1 cellular context compared by ENCODE assay signal in the genomic region with DNA sequence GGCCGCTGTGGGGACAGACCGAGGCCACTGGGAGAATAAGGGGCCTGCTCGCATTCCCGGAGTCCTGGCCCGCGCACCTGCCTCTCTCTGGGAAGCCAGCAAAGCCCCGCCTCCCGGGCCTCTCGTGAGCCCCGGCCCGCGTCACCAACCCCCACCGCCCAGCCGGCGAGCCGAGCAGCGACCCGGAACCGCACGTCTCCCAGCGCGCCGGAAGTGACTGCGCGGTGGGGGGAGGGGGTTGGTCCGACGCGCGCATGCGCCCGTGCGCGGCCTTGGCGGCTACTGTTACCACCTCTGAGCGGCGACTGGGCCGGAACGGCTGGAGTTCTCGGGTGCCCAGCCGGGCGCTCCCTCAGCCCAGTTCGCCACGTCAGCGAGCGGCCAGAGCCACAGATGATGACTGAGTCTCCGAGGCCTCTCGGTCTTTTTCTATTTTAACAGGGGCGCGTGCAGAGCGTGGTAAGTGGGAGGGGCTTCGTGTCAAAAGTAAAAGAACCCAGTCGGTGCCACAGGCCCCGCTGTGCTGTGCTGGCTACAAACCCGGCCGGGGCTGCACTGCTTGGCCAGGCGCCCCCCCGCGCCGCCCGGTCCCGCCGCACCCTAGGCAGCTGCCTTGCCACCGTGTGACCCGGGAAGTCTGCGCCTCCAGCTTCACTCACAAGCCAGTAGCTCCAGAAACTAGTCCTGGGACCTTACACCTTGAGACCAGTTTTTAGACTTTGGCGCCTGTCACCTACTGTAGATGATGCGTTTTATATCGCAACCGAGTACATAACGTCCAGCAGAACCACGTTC.
TF ChIP-seq lines count a peak whose summit lies in the region.

A gene with protein sequence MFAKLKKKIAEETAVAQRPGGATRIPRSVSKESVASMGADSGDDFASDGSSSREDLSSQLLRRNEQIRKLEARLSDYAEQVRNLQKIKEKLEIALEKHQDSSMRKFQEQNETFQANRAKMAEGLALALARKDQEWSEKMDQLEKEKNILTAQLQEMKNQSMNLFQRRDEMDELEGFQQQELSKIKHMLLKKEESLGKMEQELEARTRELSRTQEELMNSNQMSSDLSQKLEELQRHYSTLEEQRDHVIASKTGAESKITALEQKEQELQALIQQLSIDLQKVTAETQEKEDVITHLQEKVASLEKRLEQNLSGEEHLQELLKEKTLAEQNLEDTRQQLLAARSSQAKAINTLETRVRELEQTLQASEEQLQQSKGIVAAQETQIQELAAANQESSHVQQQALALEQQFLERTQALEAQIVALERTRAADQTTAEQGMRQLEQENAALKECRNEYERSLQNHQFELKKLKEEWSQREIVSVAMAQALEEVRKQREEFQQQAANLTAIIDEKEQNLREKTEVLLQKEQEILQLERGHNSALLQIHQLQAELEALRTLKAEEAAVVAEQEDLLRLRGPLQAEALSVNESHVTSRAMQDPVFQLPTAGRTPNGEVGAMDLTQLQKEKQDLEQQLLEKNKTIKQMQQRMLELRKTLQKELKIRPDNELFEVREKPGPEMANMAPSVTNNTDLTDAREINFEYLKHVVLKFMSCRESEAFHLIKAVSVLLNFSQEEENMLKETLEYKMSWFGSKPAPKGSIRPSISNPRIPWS (minus strand): TSS at position 190 of the 795 bp plus-strand sequence. CDS start 2,372 bp downstream, outside the sequence.

TF ChIP-seq in HepG2, 621 proteins besides CTCF, POLR2A, EP300 and RAD21 (continued from another document and continues in another):
- TF ChIP-seq, protein P1, sequence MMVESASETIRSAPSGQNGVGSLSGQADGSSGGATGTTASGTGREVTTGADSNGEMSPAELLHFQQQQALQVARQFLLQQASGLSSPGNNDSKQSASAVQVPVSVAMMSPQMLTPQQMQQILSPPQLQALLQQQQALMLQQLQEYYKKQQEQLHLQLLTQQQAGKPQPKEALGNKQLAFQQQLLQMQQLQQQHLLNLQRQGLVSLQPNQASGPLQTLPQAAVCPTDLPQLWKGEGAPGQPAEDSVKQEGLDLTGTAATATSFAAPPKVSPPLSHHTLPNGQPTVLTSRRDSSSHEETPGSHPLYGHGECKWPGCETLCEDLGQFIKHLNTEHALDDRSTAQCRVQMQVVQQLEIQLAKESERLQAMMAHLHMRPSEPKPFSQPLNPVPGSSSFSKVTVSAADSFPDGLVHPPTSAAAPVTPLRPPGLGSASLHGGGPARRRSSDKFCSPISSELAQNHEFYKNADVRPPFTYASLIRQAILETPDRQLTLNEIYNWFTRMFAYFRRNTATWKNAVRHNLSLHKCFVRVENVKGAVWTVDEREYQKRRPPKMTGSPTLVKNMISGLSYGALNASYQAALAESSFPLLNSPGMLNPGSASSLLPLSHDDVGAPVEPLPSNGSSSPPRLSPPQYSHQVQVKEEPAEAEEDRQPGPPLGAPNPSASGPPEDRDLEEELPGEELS (CRISPR knock-in tag; IDR thresholded peaks at IDR 0.05): peak; percentile 59
- peak; percentile 38; the same call in 1 of the 2 replicates for TF ChIP-seq CHCHD3 (CRISPR knock-in tag; IDR thresholded peaks at IDR 0.05)
- peak; percentile 74; the same call in 1 of the 2 replicates for TF ChIP-seq ZNF557 (CRISPR knock-in tag; IDR thresholded peaks at IDR 0.05)
- TF ChIP-seq, protein P2, sequence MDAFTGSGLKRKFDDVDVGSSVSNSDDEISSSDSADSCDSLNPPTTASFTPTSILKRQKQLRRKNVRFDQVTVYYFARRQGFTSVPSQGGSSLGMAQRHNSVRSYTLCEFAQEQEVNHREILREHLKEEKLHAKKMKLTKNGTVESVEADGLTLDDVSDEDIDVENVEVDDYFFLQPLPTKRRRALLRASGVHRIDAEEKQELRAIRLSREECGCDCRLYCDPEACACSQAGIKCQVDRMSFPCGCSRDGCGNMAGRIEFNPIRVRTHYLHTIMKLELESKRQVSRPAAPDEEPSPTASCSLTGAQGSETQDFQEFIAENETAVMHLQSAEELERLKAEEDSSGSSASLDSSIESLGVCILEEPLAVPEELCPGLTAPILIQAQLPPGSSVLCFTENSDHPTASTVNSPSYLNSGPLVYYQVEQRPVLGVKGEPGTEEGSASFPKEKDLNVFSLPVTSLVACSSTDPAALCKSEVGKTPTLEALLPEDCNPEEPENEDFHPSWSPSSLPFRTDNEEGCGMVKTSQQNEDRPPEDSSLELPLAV (CRISPR knock-in tag; conservative IDR thresholded peaks at IDR 0.05; ENCODE audit: low read depth): no peak
- no peak for TF ChIP-seq RFX3 (CRISPR knock-in tag; IDR thresholded peaks at IDR 0.05)
- TF ChIP-seq HIVEP1 (CRISPR knock-in tag; IDR thresholded peaks at IDR 0.05): no peak
- TF ChIP-seq KDM4B (CRISPR knock-in tag; IDR thresholded peaks at IDR 0.05): 0 out of 2 replicates have a peak, but pooled peaks have one; percentile 38
- TF ChIP-seq, protein P3, sequence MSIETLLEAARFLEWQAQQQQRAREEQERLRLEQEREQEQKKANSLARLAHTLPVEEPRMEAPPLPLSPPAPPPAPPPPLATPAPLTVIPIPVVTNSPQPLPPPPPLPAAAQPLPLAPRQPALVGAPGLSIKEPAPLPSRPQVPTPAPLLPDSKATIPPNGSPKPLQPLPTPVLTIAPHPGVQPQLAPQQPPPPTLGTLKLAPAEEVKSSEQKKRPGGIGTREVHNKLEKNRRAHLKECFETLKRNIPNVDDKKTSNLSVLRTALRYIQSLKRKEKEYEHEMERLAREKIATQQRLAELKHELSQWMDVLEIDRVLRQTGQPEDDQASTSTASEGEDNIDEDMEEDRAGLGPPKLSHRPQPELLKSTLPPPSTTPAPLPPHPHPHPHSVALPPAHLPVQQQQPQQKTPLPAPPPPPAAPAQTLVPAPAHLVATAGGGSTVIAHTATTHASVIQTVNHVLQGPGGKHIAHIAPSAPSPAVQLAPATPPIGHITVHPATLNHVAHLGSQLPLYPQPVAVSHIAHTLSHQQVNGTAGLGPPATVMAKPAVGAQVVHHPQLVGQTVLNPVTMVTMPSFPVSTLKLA (IDR thresholded peaks at IDR 0.05): peak; percentile 43
- TF ChIP-seq, protein P4, sequence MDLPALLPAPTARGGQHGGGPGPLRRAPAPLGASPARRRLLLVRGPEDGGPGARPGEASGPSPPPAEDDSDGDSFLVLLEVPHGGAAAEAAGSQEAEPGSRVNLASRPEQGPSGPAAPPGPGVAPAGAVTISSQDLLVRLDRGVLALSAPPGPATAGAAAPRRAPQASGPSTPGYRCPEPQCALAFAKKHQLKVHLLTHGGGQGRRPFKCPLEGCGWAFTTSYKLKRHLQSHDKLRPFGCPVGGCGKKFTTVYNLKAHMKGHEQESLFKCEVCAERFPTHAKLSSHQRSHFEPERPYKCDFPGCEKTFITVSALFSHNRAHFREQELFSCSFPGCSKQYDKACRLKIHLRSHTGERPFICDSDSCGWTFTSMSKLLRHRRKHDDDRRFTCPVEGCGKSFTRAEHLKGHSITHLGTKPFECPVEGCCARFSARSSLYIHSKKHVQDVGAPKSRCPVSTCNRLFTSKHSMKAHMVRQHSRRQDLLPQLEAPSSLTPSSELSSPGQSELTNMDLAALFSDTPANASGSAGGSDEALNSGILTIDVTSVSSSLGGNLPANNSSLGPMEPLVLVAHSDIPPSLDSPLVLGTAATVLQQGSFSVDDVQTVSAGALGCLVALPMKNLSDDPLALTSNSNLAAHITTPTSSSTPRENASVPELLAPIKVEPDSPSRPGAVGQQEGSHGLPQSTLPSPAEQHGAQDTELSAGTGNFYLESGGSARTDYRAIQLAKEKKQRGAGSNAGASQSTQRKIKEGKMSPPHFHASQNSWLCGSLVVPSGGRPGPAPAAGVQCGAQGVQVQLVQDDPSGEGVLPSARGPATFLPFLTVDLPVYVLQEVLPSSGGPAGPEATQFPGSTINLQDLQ (CRISPR knock-in tag; IDR thresholded peaks at IDR 0.05): peak; percentile 77; the same call in 1 of the 2 replicates
- peak; percentile 71; the same call in 1 of the 2 replicates for TF ChIP-seq ZNF670 (CRISPR knock-in tag; IDR thresholded peaks at IDR 0.05; ENCODE audit: borderline replicate concordance)
- peak; percentile 39; the same call in 1 of the 2 replicates for TF ChIP-seq HDAC2 (CRISPR knock-in tag; IDR thresholded peaks at IDR 0.05)
- peak; percentile 36; the same call in 1 of the 2 replicates for TF ChIP-seq ZKSCAN8 (CRISPR knock-in tag; IDR thresholded peaks at IDR 0.05; ENCODE audit: borderline replicate concordance)
- TF ChIP-seq SAFB2 (CRISPR knock-in tag; IDR thresholded peaks at IDR 0.05; ENCODE audit: borderline replicate concordance, low read depth): no peak; the same call in 1 of the 2 replicates
- TF ChIP-seq, protein P5, sequence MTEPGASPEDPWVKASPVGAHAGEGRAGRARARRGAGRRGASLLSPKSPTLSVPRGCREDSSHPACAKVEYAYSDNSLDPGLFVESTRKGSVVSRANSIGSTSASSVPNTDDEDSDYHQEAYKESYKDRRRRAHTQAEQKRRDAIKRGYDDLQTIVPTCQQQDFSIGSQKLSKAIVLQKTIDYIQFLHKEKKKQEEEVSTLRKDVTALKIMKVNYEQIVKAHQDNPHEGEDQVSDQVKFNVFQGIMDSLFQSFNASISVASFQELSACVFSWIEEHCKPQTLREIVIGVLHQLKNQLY (CRISPR knock-in tag; IDR thresholded peaks at IDR 0.05): no peak
- TF ChIP-seq, protein P6, sequence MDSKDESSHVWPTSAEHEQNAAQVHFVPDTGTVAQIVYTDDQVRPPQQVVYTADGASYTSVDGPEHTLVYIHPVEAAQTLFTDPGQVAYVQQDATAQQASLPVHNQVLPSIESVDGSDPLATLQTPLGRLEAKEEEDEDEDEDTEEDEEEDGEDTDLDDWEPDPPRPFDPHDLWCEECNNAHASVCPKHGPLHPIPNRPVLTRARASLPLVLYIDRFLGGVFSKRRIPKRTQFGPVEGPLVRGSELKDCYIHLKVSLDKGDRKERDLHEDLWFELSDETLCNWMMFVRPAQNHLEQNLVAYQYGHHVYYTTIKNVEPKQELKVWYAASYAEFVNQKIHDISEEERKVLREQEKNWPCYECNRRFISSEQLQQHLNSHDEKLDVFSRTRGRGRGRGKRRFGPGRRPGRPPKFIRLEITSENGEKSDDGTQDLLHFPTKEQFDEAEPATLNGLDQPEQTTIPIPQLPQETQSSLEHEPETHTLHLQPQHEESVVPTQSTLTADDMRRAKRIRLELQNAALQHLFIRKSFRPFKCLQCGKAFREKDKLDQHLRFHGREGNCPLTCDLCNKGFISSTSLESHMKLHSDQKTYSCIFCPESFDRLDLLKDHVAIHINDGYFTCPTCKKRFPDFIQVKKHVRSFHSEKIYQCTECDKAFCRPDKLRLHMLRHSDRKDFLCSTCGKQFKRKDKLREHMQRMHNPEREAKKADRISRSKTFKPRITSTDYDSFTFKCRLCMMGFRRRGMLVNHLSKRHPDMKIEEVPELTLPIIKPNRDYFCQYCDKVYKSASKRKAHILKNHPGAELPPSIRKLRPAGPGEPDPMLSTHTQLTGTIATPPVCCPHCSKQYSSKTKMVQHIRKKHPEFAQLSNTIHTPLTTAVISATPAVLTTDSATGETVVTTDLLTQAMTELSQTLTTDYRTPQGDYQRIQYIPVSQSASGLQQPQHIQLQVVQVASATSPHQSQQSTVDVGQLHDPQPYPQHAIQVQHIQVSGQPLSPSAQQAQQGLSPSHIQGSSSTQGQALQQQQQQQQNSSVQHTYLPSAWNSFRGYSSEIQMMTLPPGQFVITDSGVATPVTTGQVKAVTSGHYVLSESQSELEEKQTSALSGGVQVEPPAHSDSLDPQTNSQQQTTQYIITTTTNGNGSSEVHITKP (CRISPR knock-in tag; IDR thresholded peaks at IDR 0.05; ENCODE audit: low read depth): peak; percentile 50; the same call in 1 of the 2 replicates
- TF ChIP-seq, protein P7, sequence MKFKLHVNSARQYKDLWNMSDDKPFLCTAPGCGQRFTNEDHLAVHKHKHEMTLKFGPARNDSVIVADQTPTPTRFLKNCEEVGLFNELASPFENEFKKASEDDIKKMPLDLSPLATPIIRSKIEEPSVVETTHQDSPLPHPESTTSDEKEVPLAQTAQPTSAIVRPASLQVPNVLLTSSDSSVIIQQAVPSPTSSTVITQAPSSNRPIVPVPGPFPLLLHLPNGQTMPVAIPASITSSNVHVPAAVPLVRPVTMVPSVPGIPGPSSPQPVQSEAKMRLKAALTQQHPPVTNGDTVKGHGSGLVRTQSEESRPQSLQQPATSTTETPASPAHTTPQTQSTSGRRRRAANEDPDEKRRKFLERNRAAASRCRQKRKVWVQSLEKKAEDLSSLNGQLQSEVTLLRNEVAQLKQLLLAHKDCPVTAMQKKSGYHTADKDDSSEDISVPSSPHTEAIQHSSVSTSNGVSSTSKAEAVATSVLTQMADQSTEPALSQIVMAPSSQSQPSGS (CRISPR knock-in tag; IDR thresholded peaks at IDR 0.05): peak; percentile 67; the same call in 1 of the 2 replicates
- no peak for TF ChIP-seq STAT5B (CRISPR knock-in tag; IDR thresholded peaks at IDR 0.05)
- no peak for TF ChIP-seq ZNF577 (CRISPR knock-in tag; IDR thresholded peaks at IDR 0.05; ENCODE audit: borderline replicate concordance, low read depth)
- no peak; the same call in 1 of the 2 replicates for TF ChIP-seq ZNF225 (CRISPR knock-in tag; IDR thresholded peaks at IDR 0.05)
- TF ChIP-seq, protein P8, sequence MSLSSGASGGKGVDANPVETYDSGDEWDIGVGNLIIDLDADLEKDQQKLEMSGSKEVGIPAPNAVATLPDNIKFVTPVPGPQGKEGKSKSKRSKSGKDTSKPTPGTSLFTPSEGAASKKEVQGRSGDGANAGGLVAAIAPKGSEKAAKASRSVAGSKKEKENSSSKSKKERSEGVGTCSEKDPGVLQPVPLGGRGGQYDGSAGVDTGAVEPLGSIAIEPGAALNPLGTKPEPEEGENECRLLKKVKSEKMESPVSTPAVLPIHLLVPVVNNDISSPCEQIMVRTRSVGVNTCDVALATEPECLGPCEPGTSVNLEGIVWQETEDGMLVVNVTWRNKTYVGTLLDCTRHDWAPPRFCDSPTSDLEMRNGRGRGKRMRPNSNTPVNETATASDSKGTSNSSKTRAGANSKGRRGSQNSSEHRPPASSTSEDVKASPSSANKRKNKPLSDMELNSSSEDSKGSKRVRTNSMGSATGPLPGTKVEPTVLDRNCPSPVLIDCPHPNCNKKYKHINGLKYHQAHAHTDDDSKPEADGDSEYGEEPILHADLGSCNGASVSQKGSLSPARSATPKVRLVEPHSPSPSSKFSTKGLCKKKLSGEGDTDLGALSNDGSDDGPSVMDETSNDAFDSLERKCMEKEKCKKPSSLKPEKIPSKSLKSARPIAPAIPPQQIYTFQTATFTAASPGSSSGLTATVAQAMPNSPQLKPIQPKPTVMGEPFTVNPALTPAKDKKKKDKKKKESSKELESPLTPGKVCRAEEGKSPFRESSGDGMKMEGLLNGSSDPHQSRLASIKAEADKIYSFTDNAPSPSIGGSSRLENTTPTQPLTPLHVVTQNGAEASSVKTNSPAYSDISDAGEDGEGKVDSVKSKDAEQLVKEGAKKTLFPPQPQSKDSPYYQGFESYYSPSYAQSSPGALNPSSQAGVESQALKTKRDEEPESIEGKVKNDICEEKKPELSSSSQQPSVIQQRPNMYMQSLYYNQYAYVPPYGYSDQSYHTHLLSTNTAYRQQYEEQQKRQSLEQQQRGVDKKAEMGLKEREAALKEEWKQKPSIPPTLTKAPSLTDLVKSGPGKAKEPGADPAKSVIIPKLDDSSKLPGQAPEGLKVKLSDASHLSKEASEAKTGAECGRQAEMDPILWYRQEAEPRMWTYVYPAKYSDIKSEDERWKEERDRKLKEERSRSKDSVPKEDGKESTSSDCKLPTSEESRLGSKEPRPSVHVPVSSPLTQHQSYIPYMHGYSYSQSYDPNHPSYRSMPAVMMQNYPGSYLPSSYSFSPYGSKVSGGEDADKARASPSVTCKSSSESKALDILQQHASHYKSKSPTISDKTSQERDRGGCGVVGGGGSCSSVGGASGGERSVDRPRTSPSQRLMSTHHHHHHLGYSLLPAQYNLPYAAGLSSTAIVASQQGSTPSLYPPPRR (CRISPR knock-in tag; IDR thresholded peaks at IDR 0.05; ENCODE audit: borderline replicate concordance): peak; percentile 80
- peak; percentile 48; the same call in 1 of the 2 replicates for TF ChIP-seq ZNF564 (CRISPR knock-in tag; IDR thresholded peaks at IDR 0.05)
- TF ChIP-seq ZNF337 (CRISPR knock-in tag; IDR thresholded peaks at IDR 0.05; ENCODE audit: borderline replicate concordance, low read depth): 0 out of 2 replicates have a peak, but pooled peaks have one; percentile 29
- TF ChIP-seq FOXM1 (CRISPR knock-in tag; IDR thresholded peaks at IDR 0.05): no peak
- TF ChIP-seq PRPF4 (IDR thresholded peaks at IDR 0.05; ENCODE audit: low read depth, low read length, poor library complexity, severe bottlenecking): no peak
- TF ChIP-seq ISL2 (CRISPR knock-in tag; IDR thresholded peaks at IDR 0.05): peak; percentile 17; the same call in 1 of the 2 replicates
- TF ChIP-seq ZNF251 (CRISPR knock-in tag; IDR thresholded peaks at IDR 0.05): no peak
- TF ChIP-seq ZNF672 (CRISPR knock-in tag; IDR thresholded peaks at IDR 0.05): no peak
